17 cellular contexts compared by ENCODE assay signal in genomic region chr10:34251177-34251576, GRCh38.
DNase-seq lines count a peak whose midpoint lies in the region; ATAC-seq and TF ChIP-seq lines count a peak whose summit lies in the region.
"Had no signal": no experiment of that assay in that cellular context is flagged by ENCODE, and none has a peak within 500 bp of the region (broad histone marks: within the 10 kb centered on the region; RNA-seq: fewer than 3 reads in every experiment).

No MANE protein-coding gene starts in this region.

- H3K36me3 ChIP-seq in Loucy (ENCODE audit: insufficient read depth, low read length) (no peaks in the 10 kb centered on the region), tibial nerve (no peaks in the 10 kb centered on the region)
- no peaks in the 10 kb centered on the region for H3K36me3 ChIP-seq in naive thymus-derived CD4-positive, alpha-beta T cell (ENCODE audit: control insufficient read depth in 2 of 3, insufficient read depth in 3 of 3, low read length in 3 of 3)

- no peaks in the 10 kb centered on the region for H4K20me1 ChIP-seq in Loucy (ENCODE audit: insufficient read depth, low read length, poor library complexity, severe bottlenecking)

- intact Hi-C loops in activated naive CD4-positive, alpha-beta T cell treated with anti-CD3 and anti-CD28 coated beads for 36 hours (cut with micrococcal nuclease), result loop anchor here (1.0 kb wide), 1 partner anchor 43 kb away; no protein-coding TSS in a partner anchor
- intact Hi-C loops in CD4-positive, alpha-beta T cell (cut with DNase I, micrococcal nuclease), result no loop called here
- intact Hi-C loops in naive thymus-derived CD4-positive, alpha-beta T cell (cut with micrococcal nuclease), result no loop called here

- no peak for TF ChIP-seq POLR2A in tibial nerve (IDR thresholded peaks at IDR 0.05)

- H3K9me2 ChIP-seq in Loucy (replicated peaks; ENCODE audit: low read depth, low read length), result no peaks in the 10 kb centered on the region

- H3K9me3 ChIP-seq in CD4-positive, alpha-beta T cell (ENCODE audit: control insufficient read depth, low read length), result no peaks in the 10 kb centered on the region
- H3K9me3 ChIP-seq in Loucy (ENCODE audit: insufficient read depth, low read depth, low read length) (no peaks in the 10 kb centered on the region), tibial nerve (no peaks in the 10 kb centered on the region)
- no peaks in the 10 kb centered on the region for H3K9me3 ChIP-seq in naive thymus-derived CD4-positive, alpha-beta T cell (ENCODE audit: control insufficient read depth in 2 of 3, low read length in 3 of 3)

- TF ChIP-seq CTCF in CD4-positive, alpha-beta T cell (IDR thresholded peaks at IDR 0.05), result no peak
- TF ChIP-seq CTCF in Loucy (conservative IDR thresholded peaks at IDR 0.05; ENCODE audit: low read length), result no peak
- TF ChIP-seq CTCF in tibial nerve (IDR thresholded peaks at IDR 0.05), result no peak

- POLR2A ChIA-PET in CD4-positive, alpha-beta T cell (lab: Charles Lee), result no interaction called here
- POLR2A ChIA-PET in naive thymus-derived CD4-positive, alpha-beta T cell (lab: Charles Lee), result no interaction called here

- H3K4me3 ChIP-seq in Loucy (ENCODE audit: low read length, poor library complexity, severe bottlenecking), result no peak overlapping the region
- H3K4me3 ChIP-seq in naive thymus-derived CD4-positive, alpha-beta T cell (ENCODE audit: low read length), result no peak overlapping the region
- no peak overlapping the region for H3K4me3 ChIP-seq in tibial nerve
- H3K4me3 ChIP-seq: GM23338 had no signal

- H3K9me3 Mint-ChIP-seq in activated naive CD4-positive, alpha-beta T cell treated with anti-CD3 and anti-CD28 coated beads for 36 hours, result no peaks in the 10 kb centered on the region
- no peaks in the 10 kb centered on the region for H3K9me3 Mint-ChIP-seq in CD4-positive, alpha-beta T cell
- H3K9me3 Mint-ChIP-seq in naive thymus-derived CD4-positive, alpha-beta T cell, result no peaks in the 10 kb centered on the region
- H3K9me3 Mint-ChIP-seq: CD8-positive, alpha-beta memory T cell; GM23338 had no signal

- H3K4me1 Mint-ChIP-seq in activated naive CD4-positive, alpha-beta T cell treated with anti-CD3 and anti-CD28 coated beads for 36 hours (ENCODE audit: low read depth), result peaks cover 11% of the 10 kb centered on the region
- peaks cover 4% of the 10 kb centered on the region for H3K4me1 Mint-ChIP-seq in CD4-positive, alpha-beta T cell (ENCODE audit: low read depth)
- peaks cover 0 to 16% (median 10%) of the 10 kb centered on the region in 7 donors for H3K4me1 Mint-ChIP-seq in naive thymus-derived CD4-positive, alpha-beta T cell
- H3K4me1 Mint-ChIP-seq: CD8-positive, alpha-beta memory T cell had no signal

- no peak overlapping the region for H3K4me2 ChIP-seq in Loucy (ENCODE audit: low read depth, low read length, poor library complexity, severe bottlenecking)
- H3K4me2 ChIP-seq: KMS-11 had no signal

- peak overlapping the region; percentile 50 for H3K9ac ChIP-seq in Loucy (ENCODE audit: low read depth, low read length, poor library complexity, severe bottlenecking)
- H3K9ac ChIP-seq: KMS-11 had no signal

- H3K27me3 Mint-ChIP-seq in activated naive CD4-positive, alpha-beta T cell treated with anti-CD3 and anti-CD28 coated beads for 36 hours (ENCODE audit: low read depth), result no peaks in the 10 kb centered on the region
- no peaks in the 10 kb centered on the region for H3K27me3 Mint-ChIP-seq in CD4-positive, alpha-beta T cell
- H3K27me3 Mint-ChIP-seq in naive thymus-derived CD4-positive, alpha-beta T cell, result no peaks in the 10 kb centered on the region
- H3K27me3 Mint-ChIP-seq: CD8-positive, alpha-beta memory T cell had no signal

- H3K27me3 ChIP-seq in CD4-positive, alpha-beta T cell (ENCODE audit: control insufficient read depth, insufficient read depth, low read length), result no peaks in the 10 kb centered on the region
- H3K27me3 ChIP-seq in Loucy (ENCODE audit: insufficient read depth, low read length, poor library complexity, severe bottlenecking) (no peaks in the 10 kb centered on the region), tibial nerve (no peaks in the 10 kb centered on the region)
- no peaks in the 10 kb centered on the region for H3K27me3 ChIP-seq in naive thymus-derived CD4-positive, alpha-beta T cell (ENCODE audit: control insufficient read depth in 2 of 2, insufficient read depth in 2 of 2, low read length in 2 of 2)

- no peaks in the 10 kb centered on the region for H3K36me3 Mint-ChIP-seq in activated naive CD4-positive, alpha-beta T cell treated with anti-CD3 and anti-CD28 coated beads for 36 hours (ENCODE audit: low read depth)
- H3K36me3 Mint-ChIP-seq in CD4-positive, alpha-beta T cell (ENCODE audit: low read depth), result no peaks in the 10 kb centered on the region
- no peaks in the 10 kb centered on the region for H3K36me3 Mint-ChIP-seq in naive thymus-derived CD4-positive, alpha-beta T cell
- H3K36me3 Mint-ChIP-seq: CD8-positive, alpha-beta memory T cell had no signal

- ATAC-seq in CD4-positive, alpha-beta T cell (ENCODE audit: poor library complexity), result peak; percentile 29
- ATAC-seq in naive thymus-derived CD4-positive, alpha-beta T cell, result peak; percentile 48

- DNase-seq in activated naive CD4-positive, alpha-beta T cell treated with anti-CD3 and anti-CD28 coated beads for 36 hours, result peak; percentile 21
- no peak for DNase-seq in activated naive CD4-positive, alpha-beta T cell treated with Interleukin-2 at 50 U/mL for 16 hours
- DNase-seq in CD4-positive, alpha-beta T cell, result no peak
- peak in 5 of 9 donors; percentile 2 to 51 (median 34) for DNase-seq in naive thymus-derived CD4-positive, alpha-beta T cell
- DNase-seq in DMS53 treated with DMSO at 0.1 percent for 48 hours (lab: John Stamatoyannopoulos, UW; ENCODE audit: unreplicated experiment), result no peak
- DNase-seq in tibial nerve (ENCODE audit: low spot score in 2 of 2), result no peak
- DNase-seq: AML-193; CD8-positive, alpha-beta memory T cell; COR-L47; DMS 273 treated with DMSO at 0.1 percent for 48 hours; DMS53; GDM1; HCEC 1CT had no signal

- WGBS in tibial nerve, 2 donors, result 84 to 86% methylated on average over 4 of the region's 4 CpGs

- no peak overlapping the region for H3K4me3 Mint-ChIP-seq in activated naive CD4-positive, alpha-beta T cell treated with anti-CD3 and anti-CD28 coated beads for 36 hours
- H3K4me3 Mint-ChIP-seq in CD4-positive, alpha-beta T cell, result no peak overlapping the region
- peak overlapping the region in 1 of 10 donors; percentile 24 for H3K4me3 Mint-ChIP-seq in naive thymus-derived CD4-positive, alpha-beta T cell
- H3K4me3 Mint-ChIP-seq: CD8-positive, alpha-beta memory T cell; GM23338 had no signal

- peaks cover 64% of the 10 kb centered on the region for H3K4me1 ChIP-seq in Loucy (ENCODE audit: insufficient read depth, low read length, poor library complexity, severe bottlenecking)
- no peaks in the 10 kb centered on the region for H3K4me1 ChIP-seq in naive thymus-derived CD4-positive, alpha-beta T cell (ENCODE audit: control insufficient read depth in 2 of 2, insufficient read depth in 2 of 2, low read length in 2 of 2)
- H3K4me1 ChIP-seq in tibial nerve, result no peaks in the 10 kb centered on the region

- no peak overlapping the region for H3K27ac ChIP-seq in CD4-positive, alpha-beta T cell (ENCODE audit: low read depth, low read length)
- H3K27ac ChIP-seq in naive thymus-derived CD4-positive, alpha-beta T cell (ENCODE audit: low read depth, low read length), result no peak overlapping the region
- no peak overlapping the region for H3K27ac ChIP-seq in tibial nerve
- H3K27ac ChIP-seq: C4-2B, KMS-11 had no signal

- no peak overlapping the region for H3K27ac Mint-ChIP-seq in activated naive CD4-positive, alpha-beta T cell treated with anti-CD3 and anti-CD28 coated beads for 36 hours
- no peak overlapping the region for H3K27ac Mint-ChIP-seq in CD4-positive, alpha-beta T cell
- H3K27ac Mint-ChIP-seq in naive thymus-derived CD4-positive, alpha-beta T cell, result peak overlapping the region in 4 of 9 donors; percentile 33 to 84 (median 45)
- H3K27ac Mint-ChIP-seq: CD8-positive, alpha-beta memory T cell had no signal

- CTCF ChIA-PET in activated naive CD4-positive, alpha-beta T cell treated with anti-CD3 and anti-CD28 coated beads for 36 hours (lab: Charles Lee), result interaction anchor here (0.5 to 1.3 kb wide), 2 partner anchors 31 to 373 kb away, joined by 3 read pairs; no protein-coding TSS in a partner anchor
- CTCF ChIA-PET in CD4-positive, alpha-beta T cell (lab: Charles Lee), result no interaction called here
- CTCF ChIA-PET in naive thymus-derived CD4-positive, alpha-beta T cell (lab: Charles Lee), result interaction anchor here (0.6 kb wide), 1 partner anchor 725 kb away, joined by 3 read pairs; no protein-coding TSS in a partner anchor

- no peak for TF ChIP-seq EP300 in tibial nerve (IDR thresholded peaks at IDR 0.05)

- no peak overlapping the region for H2AFZ ChIP-seq in Loucy (ENCODE audit: low read length)
- H2AFZ ChIP-seq: GM23338 had no signal

- H3F3A ChIP-seq in Loucy (ENCODE audit: low read depth), result peaks cover 19% of the 10 kb centered on the region

- no peaks in the 10 kb centered on the region for H3K79me2 ChIP-seq in Loucy (ENCODE audit: insufficient read depth, low read length)

Comparison
In these comparisons a context has a peak if more than half of its experiments do, and no peak if none do; other contexts are left out.
1. DNase-seq: peak in activated naive CD4-positive, alpha-beta T cell treated with anti-CD3 and anti-CD28 coated beads for 36 hours (single experiment) and naive thymus-derived CD4-positive, alpha-beta T cell (5 of 9); none in activated naive CD4-positive, alpha-beta T cell treated with Interleukin-2 at 50 U/mL for 16 hours (single experiment), CD4-positive, alpha-beta T cell (0 of 10), DMS53 treated with DMSO at 0.1 percent for 48 hours (single experiment) and tibial nerve (0 of 2).